In genomic region chr19:56105090-56105701, GRCh38 we compare ENCODE assay signal across 2 cellular contexts.
TF ChIP-seq lines count a peak whose summit lies in the region.

No MANE protein-coding gene starts in this region.

TF ChIP-seq in A549, 52 proteins besides CTCF, POLR2A, EP300 and RAD21 (continued from another document):
- TF ChIP-seq HMGXB4 (CRISPR knock-in tag; IDR thresholded peaks at IDR 0.05; ENCODE audit: borderline replicate concordance) (no peak), CHD4 (IDR thresholded peaks at IDR 0.05; ENCODE audit: borderline replicate concordance) (no peak), SMC3 (IDR thresholded peaks at IDR 0.05) (peak; percentile 48; the same call in 2 of the 3 replicates), CHD2 (IDR thresholded peaks at IDR 0.05; ENCODE audit: low read length, partially characterized antibody) (no peak), MAX (IDR thresholded peaks at IDR 0.05) (peak; percentile 78)

TF ChIP-seq in HCT116, 20 proteins besides CTCF, POLR2A, EP300 and RAD21 (continued from another document):
- TF ChIP-seq MAX (IDR thresholded peaks at IDR 0.05) = no peak; the same call in 1 of the 2 replicates
- TF ChIP-seq POLR2AphosphoS5 (IDR thresholded peaks at IDR 0.05; ENCODE audit: low read depth, low read length) = no peak
- no peak for TF ChIP-seq ELF1 (IDR thresholded peaks at IDR 0.05; ENCODE audit: borderline replicate concordance, low read depth)
- no peak for TF ChIP-seq SRF (IDR thresholded peaks at IDR 0.05; ENCODE audit: low read depth)
- TF ChIP-seq ZBTB33 (IDR thresholded peaks at IDR 0.05; ENCODE audit: extremely low read depth, insufficient replicate concordance, low read length) = no peak
